ENCODE assay signal across 8 cellular contexts in genomic region chr11:125063429-125064043, GRCh38. TPM values are rescaled to one million over a fixed set of nuclear protein-coding genes. Genes with fewer than 3 reads are reported as not detected.
A peak's percentile ranks its signal among the peaks of the same experiment; 100 is the strongest.
DNase-seq lines count a peak whose midpoint lies in the region; ATAC-seq lines count a peak whose summit lies in the region.

No MANE protein-coding gene starts in this region.

- H3K36me3 ChIP-seq in skeletal muscle tissue (ENCODE audit: control insufficient read depth in 3 of 3, insufficient read depth in 3 of 3, low read length in 3 of 3) = no peaks in the 10 kb centered on the region

- H3K9ac ChIP-seq in skeletal muscle tissue (ENCODE audit: low read depth in 1 of 3, low read length in 3 of 3) = peak overlapping the region; percentile 43 to 83 (median 66)

- DNase-seq in activated naive CD4-positive, alpha-beta T cell (lab: John Stamatoyannopoulos, UW) = no peak
- DNase-seq in activated T-helper 2 cell treated with anti-CD3 and anti-CD28 coated beads, Interferon-gamma antibody, Interleukin-2, Interleukin-4, amounts not matched to agents 10 μg/mL and 5 μg/mL and 100 μg/mL, durations not matched to agents 14 hours and 24 hours and 36 hours (ENCODE audit: low spot score) = no peak
- DNase-seq in DMS79 treated with DMSO at 0.1 percent for 48 hours (lab: John Stamatoyannopoulos, UW) = no peak
- no peak for DNase-seq in stimulated activated CD8-positive, alpha-beta memory T cell treated with anti-CD3 and anti-CD28 coated beads, Interleukin-4, amount 100 ng/mL, for 48 hours

- H3K36me3 Mint-ChIP-seq in activated naive CD4-positive, alpha-beta T cell treated with anti-CD3 and anti-CD28 coated beads, Interleukin-2, amount 50 U/mL, for 24 hours = no peaks in the 10 kb centered on the region
- H3K36me3 Mint-ChIP-seq in activated T-helper 2 cell treated with anti-CD3 and anti-CD28 coated beads, Interferon-gamma antibody, Interleukin-2, Interleukin-4, amounts not matched to agents 10 μg/mL and 5 μg/mL and 100 μg/mL, durations not matched to agents 14 hours and 24 hours and 36 hours (ENCODE audit: low read depth) = no peaks in the 10 kb centered on the region

- peaks cover 6% of the 10 kb centered on the region for H3K4me1 Mint-ChIP-seq in activated naive CD4-positive, alpha-beta T cell treated with anti-CD3 and anti-CD28 coated beads, Interleukin-2, amount 50 U/mL, for 24 hours
- H3K4me1 Mint-ChIP-seq in activated T-helper 2 cell treated with anti-CD3 and anti-CD28 coated beads, Interferon-gamma antibody, Interleukin-2, Interleukin-4, amounts not matched to agents 10 μg/mL and 5 μg/mL and 100 μg/mL, durations not matched to agents 14 hours and 24 hours and 36 hours (ENCODE audit: low read depth) = peaks cover 7% of the 10 kb centered on the region

- H3K27me3 ChIP-seq in skeletal muscle tissue (ENCODE audit: control insufficient read depth in 3 of 3, insufficient read depth in 3 of 3, low read length in 3 of 3) = peaks cover 0 to 6% (median 5%) of the 10 kb centered on the region in 3 donors

- H3K4me3 ChIP-seq in iPS-11a (ENCODE audit: low read depth, low read length) (peak overlapping the region; percentile 67), skeletal muscle tissue (ENCODE audit: low read length in 3 of 3) (peak overlapping the region; percentile 81 to 93 (median 85))

- intact Hi-C loops in activated T-helper 2 cell treated with anti-CD3 and anti-CD28 coated beads, Interferon-gamma antibody, Interleukin-2, Interleukin-4, amounts not matched to agents 10 μg/mL and 5 μg/mL and 100 μg/mL, durations not matched to agents 14 hours and 24 hours and 36 hours (cut with micrococcal nuclease) = loop anchor here (5.0 kb wide), 1 partner anchor 49 kb away; the partner anchor contains the start of gene TMEM218

- H3K4me1 ChIP-seq in skeletal muscle tissue (ENCODE audit: control insufficient read depth in 3 of 3, insufficient read depth in 3 of 3, low read length in 3 of 3) = peaks cover 5 to 12% (median 12%) of the 10 kb centered on the region in 3 donors

- H3K27me3 Mint-ChIP-seq in activated naive CD4-positive, alpha-beta T cell treated with anti-CD3 and anti-CD28 coated beads, Interleukin-2, amount 50 U/mL, for 24 hours = peaks cover 36% of the 10 kb centered on the region
- H3K27me3 Mint-ChIP-seq in activated T-helper 2 cell treated with anti-CD3 and anti-CD28 coated beads, Interferon-gamma antibody, Interleukin-2, Interleukin-4, amounts not matched to agents 10 μg/mL and 5 μg/mL and 100 μg/mL, durations not matched to agents 14 hours and 24 hours and 36 hours (ENCODE audit: low read depth) = peaks cover 43% of the 10 kb centered on the region

- peak overlapping the region; percentile 51 for H3K4me3 Mint-ChIP-seq in activated naive CD4-positive, alpha-beta T cell treated with anti-CD3 and anti-CD28 coated beads, Interleukin-2, amount 50 U/mL, for 24 hours
- H3K4me3 Mint-ChIP-seq in activated T-helper 2 cell treated with anti-CD3 and anti-CD28 coated beads, Interferon-gamma antibody, Interleukin-2, Interleukin-4, amounts not matched to agents 10 μg/mL and 5 μg/mL and 100 μg/mL, durations not matched to agents 14 hours and 24 hours and 36 hours (ENCODE audit: low read depth) = peak overlapping the region; percentile 30

- no peaks in the 10 kb centered on the region for H3K9me3 Mint-ChIP-seq in activated naive CD4-positive, alpha-beta T cell treated with anti-CD3 and anti-CD28 coated beads, Interleukin-2, amount 50 U/mL, for 24 hours
- H3K9me3 Mint-ChIP-seq in activated T-helper 2 cell treated with anti-CD3 and anti-CD28 coated beads, Interferon-gamma antibody, Interleukin-2, Interleukin-4, amounts not matched to agents 10 μg/mL and 5 μg/mL and 100 μg/mL, durations not matched to agents 14 hours and 24 hours and 36 hours = no peaks in the 10 kb centered on the region

- peak overlapping the region; percentile 46 for H3K27ac ChIP-seq in skeletal muscle tissue (ENCODE audit: low read depth, low read length)

- H3K9me3 ChIP-seq in skeletal muscle tissue (ENCODE audit: control insufficient read depth in 3 of 3, low read length in 3 of 3) = no peaks in the 10 kb centered on the region

- no peak overlapping the region for H3K27ac Mint-ChIP-seq in activated naive CD4-positive, alpha-beta T cell treated with anti-CD3 and anti-CD28 coated beads, Interleukin-2, amount 50 U/mL, for 24 hours
- H3K27ac Mint-ChIP-seq in activated T-helper 2 cell treated with anti-CD3 and anti-CD28 coated beads, Interferon-gamma antibody, Interleukin-2, Interleukin-4, amounts not matched to agents 10 μg/mL and 5 μg/mL and 100 μg/mL, durations not matched to agents 14 hours and 24 hours and 36 hours = no peak overlapping the region

- ATAC-seq in HG03064 (IDR thresholded peaks at IDR 0.05; ENCODE audit: low read depth, unreplicated experiment) = peak; percentile 5

RNA-seq across cellular contexts. Expression of gene SLC37A2, which starts 0.4 kb away (rescaled TPM):
- 0.44 and 0.52 TPM in 2 replicates for total RNA-seq in activated T-helper 2 cell treated with anti-CD3 and anti-CD28 coated beads, Interferon-gamma antibody, Interleukin-2, Interleukin-4, amounts not matched to agents 10 μg/mL and 5 μg/mL and 100 μg/mL, durations not matched to agents 14 hours and 24 hours and 36 hours
- 3.7 TPM for total RNA-seq in skeletal muscle tissue

RNA-seq across cellular contexts. Expression of gene TMEM218, which starts 47.9 kb away (rescaled TPM):
- 17.9 and 18.1 TPM in 2 replicates for total RNA-seq in activated T-helper 2 cell treated with anti-CD3 and anti-CD28 coated beads, Interferon-gamma antibody, Interleukin-2, Interleukin-4, amounts not matched to agents 10 μg/mL and 5 μg/mL and 100 μg/mL, durations not matched to agents 14 hours and 24 hours and 36 hours
- total RNA-seq in skeletal muscle tissue = 37.1 TPM
